In the genomic region with DNA sequence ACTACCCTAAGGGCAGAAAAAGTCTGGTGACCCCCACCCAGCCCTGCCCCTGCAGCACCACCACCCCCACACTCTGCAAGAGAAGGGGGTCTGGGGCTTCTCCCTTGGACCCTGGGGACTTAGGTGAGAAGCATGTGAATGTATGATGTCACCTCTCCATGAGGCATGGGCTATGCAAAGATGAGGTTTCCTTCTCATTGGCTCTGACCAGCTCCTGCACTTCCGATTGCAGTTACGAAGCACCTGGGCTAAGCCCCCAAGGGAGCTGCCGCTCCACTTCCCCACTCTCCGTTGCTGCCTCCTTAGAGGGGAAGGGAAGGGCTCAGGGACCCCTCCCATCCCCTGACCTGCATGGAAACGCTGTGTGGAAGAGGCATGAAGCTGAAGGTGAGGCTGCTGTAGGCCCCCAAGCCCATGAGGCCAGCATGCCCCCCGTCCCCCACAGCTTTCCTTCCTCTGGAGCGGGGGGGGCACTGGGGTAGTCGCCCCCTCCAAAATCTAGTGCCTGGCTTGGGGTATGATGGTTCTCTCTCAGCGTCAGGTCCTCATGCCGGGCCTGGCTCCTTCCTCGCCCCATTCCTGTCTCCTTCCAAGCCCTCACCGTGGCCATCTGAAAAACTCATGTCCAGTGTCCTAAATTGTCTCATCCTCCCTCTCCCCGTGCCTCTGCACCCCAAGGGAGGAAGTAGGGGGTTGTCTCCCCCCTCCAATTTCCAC, we compare ENCODE assay signal across 1 cellular context.
A peak's percentile ranks its signal among the peaks of the same experiment; 100 is the strongest.
TF ChIP-seq lines count a peak whose summit lies in the region.

No MANE protein-coding gene starts in this region.

TF ChIP-seq in H1, 55 proteins besides CTCF, POLR2A, EP300 and RAD21:
- TF ChIP-seq POLR2AphosphoS5 (IDR thresholded peaks at IDR 0.05; ENCODE audit: low read depth, low read length): peak; percentile 67
- no peak for TF ChIP-seq SP4 (IDR thresholded peaks at IDR 0.05; ENCODE audit: low read length)
TF ChIP-seq in H1: peak in this region for 1.
